In the genomic region with DNA sequence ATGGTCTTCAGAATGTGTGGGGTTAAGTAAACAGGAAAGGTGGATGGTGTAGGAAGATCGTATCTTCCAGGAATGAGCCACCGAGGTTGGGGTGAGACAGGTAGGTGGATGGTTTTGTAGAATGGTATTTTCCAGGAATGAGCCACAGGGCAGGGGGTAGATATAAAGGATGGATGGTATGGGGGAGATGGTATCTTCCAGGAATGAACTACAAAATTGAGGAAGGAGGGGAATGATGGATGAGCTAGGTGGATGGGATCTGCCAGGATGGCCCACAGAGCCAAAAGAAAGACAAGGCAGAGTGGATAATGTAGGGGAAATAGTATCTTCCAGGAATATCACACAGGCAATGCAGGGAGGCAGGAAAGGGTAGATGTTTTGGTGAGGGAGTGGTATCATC, we compare ENCODE assay signal across 39 cellular contexts.
"Had no signal": no experiment of that assay in that cellular context is flagged by ENCODE, and none has a peak within 500 bp of the region (broad histone marks: within the 10 kb centered on the region; RNA-seq: fewer than 3 reads in every experiment).

No MANE protein-coding gene starts in this region.

- H3K27me3 Mint-ChIP-seq: activated B cell treated with CpG ODN at 0.5 μM for 24 hours; activated CD4-positive, alpha-beta memory T cell treated with anti-CD3 and anti-CD28 coated beads for 36 hours; activated CD4-positive, alpha-beta T cell treated with anti-CD3 and anti-CD28 coated beads, Interleukin-2, amount 10 ng/mL, durations not matched to agents 24 days and 14 days; activated CD8-positive, alpha-beta T cell treated with anti-CD3 and anti-CD28 coated beads for 36 hours; activated T-helper 17 cell treated with anti-CD3 and anti-CD28 coated beads, Interleukin-2, amount 50 U/mL, for 72 hours; central memory CD8-positive, alpha-beta T cell had no signal

- H3K4me1 Mint-ChIP-seq: activated B cell treated with CpG ODN at 0.5 μM for 24 hours; activated CD4-positive, alpha-beta T cell treated with anti-CD3 and anti-CD28 coated beads, Interleukin-2, amount 10 ng/mL, durations not matched to agents 24 days and 14 days; activated naive CD8-positive, alpha-beta T cell treated with anti-CD3 and anti-CD28 coated beads for 36 hours; activated T-helper 17 cell treated with anti-CD3 and anti-CD28 coated beads, Interleukin-2, amount 50 U/mL, for 72 hours; central memory CD8-positive, alpha-beta T cell had no signal

- H3K4me3 ChIP-seq: adrenal gland, body of pancreas, cardiac muscle cell had no signal

- H3K27ac ChIP-seq: adrenal gland, body of pancreas, brain microvascular endothelial cell, cardiac muscle cell, VCaP had no signal

- ATAC-seq: activated CD8-positive, alpha-beta T cell treated with anti-CD3 and anti-CD28 coated beads for 36 hours; activated naive CD4-positive, alpha-beta T cell treated with anti-CD3 and anti-CD28 coated beads, Interleukin-2, amount 50 U/mL, for 72 hours; activated T-cell treated with anti-CD3 and anti-CD28 coated beads, Interleukin-2, amount 50 U/mL, for 4 hours; activated T-cell treated with anti-CD3 and anti-CD28 coated beads, Interleukin-2, amount 50 U/mL, for 72 hours; activated T-helper 17 cell treated with anti-CD3 and anti-CD28 coated beads, Interleukin-2, amount 50 U/mL, for 72 hours; body of pancreas had no signal

- H3K36me3 ChIP-seq: adrenal gland, brain microvascular endothelial cell, cardiac muscle cell had no signal

- H3K4me1 ChIP-seq: adrenal gland, body of pancreas had no signal

- H3K27ac Mint-ChIP-seq: activated B cell treated with CpG ODN at 0.5 μM for 24 hours; activated CD4-positive, alpha-beta memory T cell treated with anti-CD3 and anti-CD28 coated beads for 36 hours; activated CD4-positive, alpha-beta T cell treated with anti-CD3 and anti-CD28 coated beads, Interleukin-2, amount 10 ng/mL, durations not matched to agents 24 days and 14 days; activated CD8-positive, alpha-beta T cell treated with anti-CD3 and anti-CD28 coated beads for 36 hours; activated naive CD4-positive, alpha-beta T cell treated with anti-CD3 and anti-CD28 coated beads for 36 hours; activated naive CD4-positive, alpha-beta T cell treated with anti-CD3 and anti-CD28 coated beads, Interleukin-2, amount 50 U/mL, for 72 hours; activated naive CD8-positive, alpha-beta T cell treated with anti-CD3 and anti-CD28 coated beads for 36 hours; activated T-cell treated with anti-CD3 and anti-CD28 coated beads, Interleukin-2, amount 50 U/mL, for 72 hours; activated T-helper 1 cell treated with anti-CD3 and anti-CD28 coated beads, Interleukin-12 subunit alpha, Interleukin-12 subunit beta, Interleukin-2, Interleukin-4 antibody, amounts not matched to agents 30 ng/mL and 10 ng/mL and 1 ng/mL, durations not matched to agents 14 hours and 24 hours and 36 hours; activated T-helper 17 cell treated with anti-CD3 and anti-CD28 coated beads, Interleukin-2, amount 50 U/mL, for 72 hours; T-helper 1 cell treated with Interleukin-12 subunit alpha and Interleukin-12 subunit beta and Interleukin-4 antibody, amounts not matched to agents 30 μg/mL and 1 μg/mL, for 36 hours; T-helper 2 cell treated with Interferon-gamma antibody and Interleukin-4, amounts not matched to agents 5 μg/mL and 100 μg/mL, for 36 hours had no signal

- DNase-seq: activated B cell treated with CpG ODN at 0.5 μM for 24 hours; activated CD4-positive, alpha-beta memory T cell treated with anti-CD3 and anti-CD28 coated beads for 36 hours; activated CD4-positive, alpha-beta T cell treated with anti-CD3 and anti-CD28 coated beads for 4 hours; activated CD4-positive, alpha-beta T cell treated with anti-CD3 and anti-CD28 coated beads, Interleukin-2, amount 10 ng/mL, durations not matched to agents 24 days and 14 days; activated CD4-positive, alpha-beta T cell treated with anti-CD3 and anti-CD28 coated beads, Interleukin-2, amount 50 U/mL, for 1 hour; activated CD4-positive, alpha-beta T cell treated with anti-CD3 and anti-CD28 coated beads, Interleukin-2, amount 50 U/mL, for 4 hours; activated CD4-positive, CD25-positive, alpha-beta regulatory T cell treated with anti-CD3 and anti-CD28 coated beads, Interleukin-2, amount 50 U/mL, for 72 hours; activated CD8-positive, alpha-beta memory T cell treated with anti-CD3 and anti-CD28 coated beads, Interleukin-2, amount 50 U/mL, for 4 hours; activated CD8-positive, alpha-beta T cell treated with anti-CD3 and anti-CD28 coated beads for 36 hours; activated effector memory CD4-positive, alpha-beta T cell treated with anti-CD3 and anti-CD28 coated beads, Interleukin-2, amount 50 U/mL, for 16 hours; activated gamma-delta T cell treated with Interleukin-2 at 50 U/mL for 16 hours; activated naive CD4-positive, alpha-beta T cell; activated naive CD4-positive, alpha-beta T cell treated with anti-CD3 and anti-CD28 coated beads for 36 hours; activated naive CD4-positive, alpha-beta T cell treated with anti-CD3 and anti-CD28 coated beads, Interleukin-2, amount 50 U/mL, for 16 hours; activated naive CD8-positive, alpha-beta T cell treated with anti-CD3 and anti-CD28 coated beads for 36 hours; activated T-cell treated with anti-CD3 and anti-CD28 coated beads for 4 hours; activated T-cell treated with anti-CD3 and anti-CD28 coated beads, Interleukin-2, amount 50 U/mL, for 1 hour; activated T-cell treated with anti-CD3 and anti-CD28 coated beads, Interleukin-2, amount 50 U/mL, for 4 hours; activated T-cell treated with anti-CD3 and anti-CD28 coated beads, Interleukin-2, amount 50 U/mL, for 72 hours; adrenal gland; amniotic stem cell; aorta; body of pancreas; brain microvascular endothelial cell; SW 1271; T-helper 1 cell; T-helper 2 cell; T-helper 9 cell had no signal

- H3K27me3 ChIP-seq: adrenal gland, body of pancreas, brain microvascular endothelial cell, cardiac muscle cell had no signal

- FAIRE-seq: astrocyte, bronchial epithelial cell, TTC549 had no signal

- H3K4me3 Mint-ChIP-seq: activated B cell treated with CpG ODN at 0.5 μM for 24 hours; activated CD4-positive, alpha-beta memory T cell treated with anti-CD3 and anti-CD28 coated beads for 36 hours; activated CD4-positive, alpha-beta T cell treated with anti-CD3 and anti-CD28 coated beads, Interleukin-2, amount 10 ng/mL, durations not matched to agents 24 days and 14 days; activated CD8-positive, alpha-beta T cell treated with anti-CD3 and anti-CD28 coated beads for 36 hours; activated naive CD4-positive, alpha-beta T cell treated with anti-CD3 and anti-CD28 coated beads for 36 hours; activated naive CD8-positive, alpha-beta T cell treated with anti-CD3 and anti-CD28 coated beads for 36 hours; activated T-cell treated with anti-CD3 and anti-CD28 coated beads, Interleukin-2, amount 50 U/mL, for 4 hours; activated T-cell treated with anti-CD3 and anti-CD28 coated beads, Interleukin-2, amount 50 U/mL, for 72 hours; activated T-helper 1 cell treated with anti-CD3 and anti-CD28 coated beads, Interleukin-12 subunit alpha, Interleukin-12 subunit beta, Interleukin-2, Interleukin-4 antibody, amounts not matched to agents 30 ng/mL and 10 ng/mL and 1 ng/mL, durations not matched to agents 14 hours and 24 hours and 36 hours; activated T-helper 17 cell treated with anti-CD3 and anti-CD28 coated beads, Interleukin-2, amount 50 U/mL, for 72 hours; central memory CD8-positive, alpha-beta T cell; T-helper 1 cell treated with Interleukin-12 subunit alpha and Interleukin-12 subunit beta and Interleukin-4 antibody, amounts not matched to agents 30 μg/mL and 1 μg/mL, for 36 hours; T-helper 2 cell treated with Interferon-gamma antibody and Interleukin-4, amounts not matched to agents 5 μg/mL and 100 μg/mL, for 36 hours had no signal

- H3K9me3 ChIP-seq: adrenal gland, body of pancreas had no signal

- H3K9me3 Mint-ChIP-seq: activated B cell treated with CpG ODN at 0.5 μM for 24 hours; activated CD4-positive, alpha-beta memory T cell treated with anti-CD3 and anti-CD28 coated beads for 36 hours; activated CD4-positive, alpha-beta T cell treated with anti-CD3 and anti-CD28 coated beads, Interleukin-2, amount 10 ng/mL, durations not matched to agents 24 days and 14 days; activated CD8-positive, alpha-beta T cell treated with anti-CD3 and anti-CD28 coated beads for 36 hours; activated naive CD4-positive, alpha-beta T cell treated with anti-CD3 and anti-CD28 coated beads for 36 hours; activated naive CD4-positive, alpha-beta T cell treated with anti-CD3 and anti-CD28 coated beads, Interleukin-2, amount 50 U/mL, for 72 hours; activated naive CD8-positive, alpha-beta T cell treated with anti-CD3 and anti-CD28 coated beads for 36 hours; activated T-cell treated with anti-CD3 and anti-CD28 coated beads, Interleukin-2, amount 50 U/mL, for 4 hours; activated T-cell treated with anti-CD3 and anti-CD28 coated beads, Interleukin-2, amount 50 U/mL, for 72 hours; activated T-helper 1 cell treated with anti-CD3 and anti-CD28 coated beads, Interleukin-12 subunit alpha, Interleukin-12 subunit beta, Interleukin-2, Interleukin-4 antibody, amounts not matched to agents 30 ng/mL and 10 ng/mL and 1 ng/mL, durations not matched to agents 14 hours and 24 hours and 36 hours; activated T-helper 17 cell treated with anti-CD3 and anti-CD28 coated beads, Interleukin-2, amount 50 U/mL, for 72 hours; central memory CD8-positive, alpha-beta T cell; T-helper 1 cell treated with Interleukin-12 subunit alpha and Interleukin-12 subunit beta and Interleukin-4 antibody, amounts not matched to agents 30 μg/mL and 1 μg/mL, for 36 hours; T-helper 2 cell treated with Interferon-gamma antibody and Interleukin-4, amounts not matched to agents 5 μg/mL and 100 μg/mL, for 36 hours had no signal
